Comparison of ENCODE assay signal across 26 cellular contexts in the genomic region with DNA sequence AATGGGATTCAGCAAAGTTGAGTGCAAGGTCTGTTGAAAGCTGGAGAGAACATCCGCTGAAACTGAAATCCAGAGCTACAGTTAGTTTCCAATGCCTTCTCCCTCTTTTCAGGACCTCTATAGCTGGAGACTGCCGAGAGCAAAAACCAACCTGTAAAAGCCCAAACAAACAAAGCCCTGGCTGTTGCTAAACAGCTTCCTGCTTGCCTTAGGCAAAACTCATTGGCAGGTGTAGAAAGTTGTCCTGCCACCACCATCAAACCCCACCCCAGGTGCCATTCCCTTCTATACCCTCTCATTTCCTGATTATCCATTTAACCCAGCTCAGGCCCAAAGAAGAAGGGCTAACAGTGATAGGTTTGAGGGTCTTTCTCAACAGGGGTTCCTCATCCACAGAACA.
"Had no signal": no experiment of that assay in that cellular context is flagged by ENCODE, and none has a peak within 500 bp of the region (broad histone marks: within the 10 kb centered on the region; RNA-seq: fewer than 3 reads in every experiment).

No MANE protein-coding gene starts in this region.

- H3K27ac ChIP-seq: brain microvascular endothelial cell, colonic mucosa, epithelial cell of prostate, gastroesophageal sphincter, heart left ventricle, lower lobe of right lung, neural progenitor cell, sigmoid colon, thoracic aorta, upper lobe of left lung, WERI-Rb-1 had no signal

- H3K4me3 ChIP-seq: colonic mucosa, gastroesophageal sphincter, heart left ventricle, lower lobe of right lung, neural progenitor cell, sigmoid colon, smooth muscle cell, thoracic aorta, upper lobe of left lung had no signal

- H3K36me3 ChIP-seq: WERI-Rb-1 had no signal

- H3K4me1 ChIP-seq: colonic mucosa, heart left ventricle, lower lobe of right lung, neural progenitor cell, upper lobe of left lung had no signal

- DNase-seq: activated CD4-positive, alpha-beta T cell treated with anti-CD3 and anti-CD28 coated beads, Interleukin-2, amount 10 ng/mL, durations not matched to agents 7 days and 5 days; activated CD4-positive, CD25-positive, alpha-beta regulatory T cell treated with anti-CD3 and anti-CD28 coated beads, Interleukin-2, amount 50 U/mL, for 72 hours; activated CD8-positive, alpha-beta memory T cell treated with anti-CD3 and anti-CD28 coated beads, Interleukin-2, amount 10 ng/mL, durations not matched to agents 7 days and 5 days; activated CD8-positive, alpha-beta T cell treated with anti-CD3 and anti-CD28 coated beads for 36 hours; activated gamma-delta T cell treated with Interleukin-2 at 50 U/mL for 16 hours; activated T-cell treated with anti-CD3 and anti-CD28 coated beads for 4 hours; aorta; brain microvascular endothelial cell; colonic mucosa; endodermal cell; heart left ventricle; lower lobe of right lung; naive thymus-derived CD8-positive, alpha-beta T cell; posterior cingulate gyrus; sigmoid colon; stimulated activated CD4-positive, alpha-beta T cell treated with anti-CD3 and anti-CD28 coated beads, Interleukin-2, amount 100 ng/mL, for 48 hours; stimulated activated CD8-positive, alpha-beta memory T cell treated with anti-CD3 and anti-CD28 coated beads, Interleukin-4, amount 100 ng/mL, for 48 hours; stimulated activated naive CD4-positive, alpha-beta T cell treated with Interleukin-2 at 50 U/mL for 16 hours; T-cell; upper lobe of left lung; WERI-Rb-1 had no signal

- H3K27me3 ChIP-seq: brain microvascular endothelial cell, colonic mucosa, gastroesophageal sphincter, heart left ventricle, neural progenitor cell, sigmoid colon, upper lobe of left lung had no signal

- H3K9me3 ChIP-seq: colonic mucosa, gastroesophageal sphincter, heart left ventricle, lower lobe of right lung, sigmoid colon, thoracic aorta, upper lobe of left lung had no signal

- ATAC-seq: activated CD8-positive, alpha-beta memory T cell treated with anti-CD3 and anti-CD28 coated beads, Interleukin-2, amount 10 ng/mL, durations not matched to agents 7 days and 5 days; activated CD8-positive, alpha-beta T cell treated with anti-CD3 and anti-CD28 coated beads for 36 hours; gastroesophageal sphincter; heart left ventricle; lower lobe of right lung; naive thymus-derived CD8-positive, alpha-beta T cell; T-cell had no signal
